In the genomic region with DNA sequence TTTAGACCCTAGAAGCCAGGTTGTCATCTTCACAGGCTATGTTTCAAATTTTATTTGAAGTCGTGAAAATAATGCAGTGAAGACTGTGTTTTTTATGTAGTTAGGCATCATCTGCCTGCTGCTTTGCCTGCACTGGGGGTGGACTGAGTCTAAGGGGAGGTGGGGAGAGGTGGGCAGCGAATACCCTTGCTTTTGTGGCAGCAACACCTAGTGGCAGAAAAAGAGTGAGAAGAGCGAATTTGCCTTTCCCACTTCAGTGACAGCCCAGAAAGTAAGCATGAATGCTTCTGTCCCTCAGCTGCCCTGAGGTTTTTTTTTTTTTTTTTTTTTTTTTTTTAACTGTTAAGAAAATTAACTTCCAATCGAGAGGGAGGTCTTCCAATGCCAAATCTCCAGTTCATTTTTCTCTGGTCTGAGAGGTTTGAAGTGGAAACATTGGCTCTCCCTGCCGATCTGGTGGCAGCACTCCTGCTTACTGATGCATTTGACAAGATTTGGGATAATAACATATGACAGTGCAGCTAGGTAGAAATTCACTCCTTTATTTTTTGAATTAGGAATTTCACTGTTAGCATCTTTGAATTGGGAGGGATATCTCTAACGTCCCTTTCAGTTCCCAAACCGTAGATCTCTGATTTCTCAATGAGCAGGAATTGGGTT, we compare ENCODE assay signal across 14 cellular contexts.
DNase-seq lines count a peak whose midpoint lies in the region; ATAC-seq and TF ChIP-seq lines count a peak whose summit lies in the region.
"Had no signal": no experiment of that assay in that cellular context is flagged by ENCODE, and none has a peak within 500 bp of the region (broad histone marks: within the 10 kb centered on the region; RNA-seq: fewer than 3 reads in every experiment).

No MANE protein-coding gene starts in this region.

- POLR2A ChIA-PET in A673 (lab: Charles Lee; ENCODE audit: low non-redundant PET), result no interaction called here

- CTCF ChIA-PET in A673 (lab: Charles Lee), result no interaction called here

- H2AFZ ChIP-seq in OCI-LY3 (ENCODE audit: low read depth, low read length), result no peak overlapping the region

- intact Hi-C loops in A673 (cut with micrococcal nuclease; ENCODE audit: unreplicated experiment), result no loop called here
- intact Hi-C loops in stomach (cut with DNase I; ENCODE audit: low total_unique reads), result no loop called here

- no peaks in the 10 kb centered on the region for H3K9me3 Mint-ChIP-seq in stimulated activated memory B cell treated with anti-CD40 and anti-IgM and Interleukin-4, amounts not matched to agents 10 μg/mL and 1 μg/mL and 100 μg/mL, for 72 hours
- H3K9me3 Mint-ChIP-seq: activated T-helper 17 cell treated with anti-CD3 and anti-CD28 coated beads, Interleukin-2, amount 50 U/mL, for 72 hours had no signal

- BruUV-seq in A673 (replicated peaks; lab: Mats Ljungman, UMichigan), result no TSS peak

- 48 to 80% methylated on average over 5 to 6 of the region's 7 CpGs for WGBS in gastroesophageal sphincter (ENCODE audit: low coverage in 1 of 2), 2 donors
- WGBS in stomach, 5 donors, result 61 to 74% (median 70%) methylated on average over 7 of the region's 7 CpGs

- TF ChIP-seq EP300 in gastroesophageal sphincter (IDR thresholded peaks at IDR 0.05) (no peak), stomach (IDR thresholded peaks at IDR 0.05) (no peak)

- H3K9me3 ChIP-seq in A673 (ENCODE audit: low read depth, low read length, poor library complexity, severe bottlenecking) (no peaks in the 10 kb centered on the region), OCI-LY3 (ENCODE audit: insufficient read depth, low read length) (no peaks in the 10 kb centered on the region), gastroesophageal sphincter (no peaks in the 10 kb centered on the region), stomach (no peaks in the 10 kb centered on the region)
- H3K9me3 ChIP-seq: upper lobe of left lung had no signal

- H3K4me3 Mint-ChIP-seq in stimulated activated memory B cell treated with anti-CD40 and anti-IgM and Interleukin-4, amounts not matched to agents 10 μg/mL and 1 μg/mL and 100 μg/mL, for 72 hours, result no peak overlapping the region
- H3K4me3 Mint-ChIP-seq: activated T-helper 17 cell treated with anti-CD3 and anti-CD28 coated beads, Interleukin-2, amount 50 U/mL, for 72 hours had no signal

- ATAC-seq in GM18867 (IDR thresholded peaks at IDR 0.05; ENCODE audit: unreplicated experiment), result peak; percentile 49
- peak; percentile 17 for ATAC-seq in gastroesophageal sphincter
- no peak for ATAC-seq in GM18502 (IDR thresholded peaks at IDR 0.05; ENCODE audit: poor library complexity, unreplicated experiment)
- ATAC-seq in stimulated activated memory B cell treated with anti-CD40 and anti-IgM and Interleukin-4, amounts not matched to agents 10 μg/mL and 1 μg/mL and 100 μg/mL, for 72 hours, result no peak
- ATAC-seq in GM18519 (IDR thresholded peaks at IDR 0.05; ENCODE audit: low FRiP score, unreplicated experiment), result no peak
- ATAC-seq: activated T-helper 17 cell treated with anti-CD3 and anti-CD28 coated beads, Interleukin-2, amount 50 U/mL, for 72 hours had no signal

- H3K27ac ChIP-seq in A673 (ENCODE audit: low read depth, low read length, poor library complexity, severe bottlenecking) (no peak overlapping the region), OCI-LY3 (ENCODE audit: low read length) (no peak overlapping the region), gastroesophageal sphincter (no peak overlapping the region), stomach (no peak overlapping the region)
- H3K27ac ChIP-seq: upper lobe of left lung had no signal

- H3K27me3 Mint-ChIP-seq in stimulated activated memory B cell treated with anti-CD40 and anti-IgM and Interleukin-4, amounts not matched to agents 10 μg/mL and 1 μg/mL and 100 μg/mL, for 72 hours, result no peaks in the 10 kb centered on the region
- H3K27me3 Mint-ChIP-seq: activated T-helper 17 cell treated with anti-CD3 and anti-CD28 coated beads, Interleukin-2, amount 50 U/mL, for 72 hours had no signal

- peak; percentile 35 for TF ChIP-seq CTCF in A673 (conservative IDR thresholded peaks at IDR 0.05; ENCODE audit: low read depth, low read length)
- TF ChIP-seq CTCF in OCI-LY3 (IDR thresholded peaks at IDR 0.05; ENCODE audit: low read depth, low read length), result peak; percentile 53
- TF ChIP-seq CTCF in gastroesophageal sphincter (IDR thresholded peaks at IDR 0.05), result no peak
- TF ChIP-seq CTCF in stomach (IDR thresholded peaks at IDR 0.05), result no peak

- H3K4me3 ChIP-seq in A673 (ENCODE audit: low read depth, low read length, poor library complexity, severe bottlenecking) (no peak overlapping the region), OCI-LY3 (ENCODE audit: low read length) (no peak overlapping the region), gastroesophageal sphincter (no peak overlapping the region), stomach (no peak overlapping the region)
- H3K4me3 ChIP-seq: upper lobe of left lung had no signal

- DNase-seq in A673 (ENCODE audit: low spot score) (no peak), stomach (no peak)
- DNase-seq: kidney glomerular epithelial cell; NCI-H2081; stimulated activated CD4-positive, alpha-beta T cell treated with anti-CD3 and anti-CD28 coated beads, Interleukin-1b, Interleukin-23, amount 100 ng/mL, for 48 hours; stimulated activated CD8-positive, alpha-beta memory T cell treated with anti-CD3 and anti-CD28 coated beads, Interleukin-4, amount 100 ng/mL, for 48 hours; upper lobe of left lung had no signal

- no peak overlapping the region for H3K27ac Mint-ChIP-seq in stimulated activated memory B cell treated with anti-CD40 and anti-IgM and Interleukin-4, amounts not matched to agents 10 μg/mL and 1 μg/mL and 100 μg/mL, for 72 hours
- H3K27ac Mint-ChIP-seq: activated T-helper 17 cell treated with anti-CD3 and anti-CD28 coated beads, Interleukin-2, amount 50 U/mL, for 72 hours had no signal

- H3K4me1 Mint-ChIP-seq in stimulated activated memory B cell treated with anti-CD40 and anti-IgM and Interleukin-4, amounts not matched to agents 10 μg/mL and 1 μg/mL and 100 μg/mL, for 72 hours, result peaks cover 6% of the 10 kb centered on the region
- H3K4me1 Mint-ChIP-seq: activated T-helper 17 cell treated with anti-CD3 and anti-CD28 coated beads, Interleukin-2, amount 50 U/mL, for 72 hours had no signal

- H3K36me3 Mint-ChIP-seq in stimulated activated memory B cell treated with anti-CD40 and anti-IgM and Interleukin-4, amounts not matched to agents 10 μg/mL and 1 μg/mL and 100 μg/mL, for 72 hours, result peaks cover 18% of the 10 kb centered on the region

- H3K27me3 ChIP-seq in A673 (replicated peaks; ENCODE audit: insufficient read depth, low read depth, low read length, poor library complexity) (no peaks in the 10 kb centered on the region), OCI-LY3 (ENCODE audit: low read depth, low read length) (no peaks in the 10 kb centered on the region), gastroesophageal sphincter (no peaks in the 10 kb centered on the region), stomach (no peaks in the 10 kb centered on the region)
- H3K27me3 ChIP-seq: upper lobe of left lung had no signal

- no peaks in the 10 kb centered on the region for H4K20me1 ChIP-seq in OCI-LY3 (ENCODE audit: insufficient read depth, low read length)

- H3K36me3 ChIP-seq in A673 (ENCODE audit: insufficient read depth, low read length, poor library complexity, severe bottlenecking) (no peaks in the 10 kb centered on the region), OCI-LY3 (replicated peaks; ENCODE audit: low read depth, low read length) (no peaks in the 10 kb centered on the region), gastroesophageal sphincter (no peaks in the 10 kb centered on the region), stomach (no peaks in the 10 kb centered on the region)
- H3K36me3 ChIP-seq: upper lobe of left lung had no signal

- H3K4me1 ChIP-seq in A673 (ENCODE audit: insufficient read depth, low read length, poor library complexity, severe bottlenecking), result no peaks in the 10 kb centered on the region
- peaks cover 6% of the 10 kb centered on the region; the same call in 1 of the 2 replicates for H3K4me1 ChIP-seq in OCI-LY3 (ENCODE audit: low read length)
- H3K4me1 ChIP-seq in gastroesophageal sphincter, result no peaks in the 10 kb centered on the region
- no peaks in the 10 kb centered on the region for H3K4me1 ChIP-seq in stomach

- H3K9ac ChIP-seq in OCI-LY3 (ENCODE audit: low read length), result no peak overlapping the region

- H3K4me2 ChIP-seq in OCI-LY3 (ENCODE audit: low read length), result no peak overlapping the region

- no peaks in the 10 kb centered on the region for H3K79me2 ChIP-seq in OCI-LY3 (ENCODE audit: low read length)

- TF ChIP-seq POLR2A in gastroesophageal sphincter (IDR thresholded peaks at IDR 0.05), result no peak
- TF ChIP-seq POLR2A in stomach (IDR thresholded peaks at IDR 0.05), result no peak

Comparison
In these comparisons a context has a peak if more than half of its experiments do, and no peak if none do; other contexts are left out.
1. CTCF ChIP-seq: peak in A673 (single experiment) and OCI-LY3 (single experiment); none in gastroesophageal sphincter (0 of 4) and stomach (0 of 7).
2. ATAC-seq: peak in GM18867 (single experiment) and gastroesophageal sphincter (single experiment); none in GM18502 (single experiment), stimulated activated memory B cell treated with anti-CD40 and anti-IgM and Interleukin-4, amounts not matched to agents 10 μg/mL and 1 μg/mL and 100 μg/mL, for 72 hours (single experiment) and GM18519 (single experiment).